ENCODE assay signal across 8 cellular contexts in the genomic region with DNA sequence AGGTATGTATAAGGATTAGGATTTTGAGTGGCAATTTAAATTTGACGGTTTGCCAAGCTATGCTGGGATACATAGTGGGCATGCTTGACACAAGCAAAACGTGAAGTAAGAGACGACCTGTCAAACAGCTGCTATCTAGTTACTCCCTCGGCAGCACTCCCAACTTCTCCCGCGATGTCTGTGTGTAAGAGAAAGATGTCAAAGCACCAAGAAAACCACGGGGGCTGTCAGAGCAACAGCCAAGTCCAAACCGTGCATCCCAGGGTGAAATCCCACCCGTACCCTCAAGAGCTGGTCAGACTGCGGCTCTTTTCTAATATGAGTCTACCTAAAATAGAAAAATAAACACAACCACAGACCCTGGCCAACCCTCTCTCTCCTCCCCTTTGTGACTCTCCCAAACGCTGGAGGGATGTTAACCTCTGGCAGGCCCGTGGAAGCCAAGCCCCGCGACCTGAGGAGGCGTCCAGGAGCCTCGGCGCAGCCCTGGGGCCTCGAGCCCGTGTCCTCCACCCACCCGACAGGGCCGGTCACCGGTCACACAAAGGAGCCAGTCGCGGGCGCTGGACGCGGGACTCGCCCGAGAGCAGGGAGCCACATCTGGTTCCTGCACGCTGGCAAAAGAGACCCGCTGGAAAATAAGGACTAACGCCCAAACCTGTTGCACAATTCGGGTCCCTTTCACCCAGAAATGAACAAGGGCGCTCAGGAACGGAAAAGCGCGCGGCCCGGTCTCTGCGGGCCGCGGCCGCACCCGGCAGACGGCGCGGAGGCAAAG.
DNase-seq lines count a peak whose midpoint lies in the region; ATAC-seq and TF ChIP-seq lines count a peak whose summit lies in the region.

No MANE protein-coding gene starts in this region.

- no peak for TF ChIP-seq EP300 in Ishikawa (IDR thresholded peaks at IDR 0.05; ENCODE audit: borderline replicate concordance)

- H3K4me3 ChIP-seq in GM06990 (replicated peaks; ENCODE audit: low read depth, low read length) = peak overlapping the region; percentile 89
- H3K4me3 ChIP-seq in coronary artery = peak overlapping the region; percentile 88

- DNase-seq in GM06990 (ENCODE audit: extremely low read depth, insufficient read length) (peak; percentile 65), coronary artery (ENCODE audit: low spot score) (peak; percentile 86), COLO829 (ENCODE audit: low spot score) (no peak)
- DNase-seq in T-helper 2 cell treated with Interferon-gamma antibody and Interleukin-4, amounts not matched to agents 5 μg/mL and 100 μg/mL, for 36 hours (ENCODE audit: low spot score) = peak; percentile 11
- DNase-seq in stimulated activated CD4-positive, alpha-beta T cell treated with anti-CD3 and anti-CD28 coated beads, Interleukin-2, amount 100 ng/mL, for 24 hours = peak; percentile 21 to 42

- no peak for TF ChIP-seq RAD21 in Ishikawa (IDR thresholded peaks at IDR 0.05; ENCODE audit: low read depth)

- no peaks in the 10 kb centered on the region for H3K27me3 ChIP-seq in GM06990 (replicated peaks; ENCODE audit: control insufficient read depth, insufficient read depth, low read length)
- no peaks in the 10 kb centered on the region for H3K27me3 ChIP-seq in layer of hippocampus (ENCODE audit: control insufficient read depth, insufficient read depth, low read length)

- peak; percentile 37 for ATAC-seq in GM21723 (IDR thresholded peaks at IDR 0.05; ENCODE audit: unreplicated experiment)

- TF ChIP-seq CTCF in GM06990 (IDR thresholded peaks at IDR 0.05; ENCODE audit: insufficient read depth, low read length, poor library complexity, severe bottlenecking) (no peak), coronary artery (IDR thresholded peaks at IDR 0.05) (no peak)

- peaks cover 8% of the 10 kb centered on the region for H3K9me3 Mint-ChIP-seq in T-helper 2 cell treated with Interferon-gamma antibody and Interleukin-4, amounts not matched to agents 5 μg/mL and 100 μg/mL, for 36 hours

- H3K27ac Mint-ChIP-seq in T-helper 2 cell treated with Interferon-gamma antibody and Interleukin-4, amounts not matched to agents 5 μg/mL and 100 μg/mL, for 36 hours = peak overlapping the region; percentile 72

- H3K36me3 Mint-ChIP-seq in T-helper 2 cell treated with Interferon-gamma antibody and Interleukin-4, amounts not matched to agents 5 μg/mL and 100 μg/mL, for 36 hours (ENCODE audit: low read depth) = peaks cover 6% of the 10 kb centered on the region

- H3K4me1 Mint-ChIP-seq in T-helper 2 cell treated with Interferon-gamma antibody and Interleukin-4, amounts not matched to agents 5 μg/mL and 100 μg/mL, for 36 hours (ENCODE audit: low read depth) = peaks cover 13% of the 10 kb centered on the region

- H3K27me3 Mint-ChIP-seq in T-helper 2 cell treated with Interferon-gamma antibody and Interleukin-4, amounts not matched to agents 5 μg/mL and 100 μg/mL, for 36 hours (ENCODE audit: low read depth) = peaks cover 37% of the 10 kb centered on the region

- H3K4me3 Mint-ChIP-seq in T-helper 2 cell treated with Interferon-gamma antibody and Interleukin-4, amounts not matched to agents 5 μg/mL and 100 μg/mL, for 36 hours = peak overlapping the region; percentile 85

- H3K36me3 ChIP-seq in GM06990 (ENCODE audit: control insufficient read depth, insufficient read depth, low read length) = no peaks in the 10 kb centered on the region

- peak overlapping the region; percentile 90 to 96 for H3K27ac ChIP-seq in coronary artery
- H3K27ac ChIP-seq in layer of hippocampus (ENCODE audit: low read depth, low read length) = peak overlapping the region; percentile 81

TF ChIP-seq in Ishikawa, 13 proteins besides CTCF, POLR2A, EP300 and RAD21:
- peak; percentile 50 for TF ChIP-seq CEBPB (IDR thresholded peaks at IDR 0.05)
- TF ChIP-seq FOXM1 (IDR thresholded peaks at IDR 0.05; ENCODE audit: borderline replicate concordance, low read depth) = no peak
- TF ChIP-seq ZBTB7A (IDR thresholded peaks at IDR 0.05; ENCODE audit: low read depth) = 0 out of 2 replicates have a peak, but pooled peaks have one; percentile 14
